ENCODE assay signal across 15 cellular contexts in genomic region chrX:154269245-154269644, GRCh38. TPM values are rescaled to one million over a fixed set of nuclear protein-coding genes. Genes with fewer than 3 reads are reported as not detected.
"Had no signal": no experiment of that assay in that cellular context is flagged by ENCODE, and none has a peak within 500 bp of the region (broad histone marks: within the 10 kb centered on the region; RNA-seq: fewer than 3 reads in every experiment).

No MANE protein-coding gene starts in this region.

RNA-seq across cellular contexts. Expression of gene OPN1MW3, which starts 11.9 kb away (rescaled TPM):
- total RNA-seq: activated B cell treated with CpG ODN at 0.5 μM for 24 hours; activated CD4-positive, alpha-beta memory T cell treated with anti-CD3 and anti-CD28 coated beads for 36 hours; activated CD4-positive, alpha-beta memory T cell treated with anti-CD3 and anti-CD28 coated beads, Interleukin-2, amount 10 ng/mL, durations not matched to agents 7 days and 5 days; activated CD4-positive, alpha-beta T cell treated with anti-CD3 and anti-CD28 coated beads for 36 hours; activated CD4-positive, alpha-beta T cell treated with anti-CD3 and anti-CD28 coated beads, Interleukin-2, amount 10 ng/mL, durations not matched to agents 24 days and 14 days; activated CD4-positive, alpha-beta T cell treated with anti-CD3 and anti-CD28 coated beads, Interleukin-2, amount 10 ng/mL, durations not matched to agents 7 days and 5 days; activated CD8-positive, alpha-beta memory T cell treated with anti-CD3 and anti-CD28 coated beads for 36 hours; activated CD8-positive, alpha-beta memory T cell treated with anti-CD3 and anti-CD28 coated beads, Interleukin-2, amount 10 ng/mL, durations not matched to agents 7 days and 5 days; activated CD8-positive, alpha-beta T cell treated with anti-CD3 and anti-CD28 coated beads for 36 hours; activated CD8-positive, alpha-beta T cell treated with anti-CD3 and anti-CD28 coated beads, Interleukin-2, amount 10 ng/mL, durations not matched to agents 7 days and 5 days; T-cell; T-helper 1 cell treated with Interleukin-12 subunit alpha and Interleukin-12 subunit beta and Interleukin-4 antibody, amounts not matched to agents 30 ng/mL and 1 ng/mL, for 36 hours; T-helper 17 cell; T-helper 2 cell treated with Interferon-gamma antibody and Interleukin-4, amounts not matched to agents 100 ng/mL and 5 ng/mL, for 36 hours; WTC11 had no signal

RNA-seq across cellular contexts. Expression of gene TEX28, which starts 25.7 kb away (rescaled TPM):
- total RNA-seq: activated B cell treated with CpG ODN at 0.5 μM for 24 hours; activated CD4-positive, alpha-beta memory T cell treated with anti-CD3 and anti-CD28 coated beads for 36 hours; activated CD4-positive, alpha-beta memory T cell treated with anti-CD3 and anti-CD28 coated beads, Interleukin-2, amount 10 ng/mL, durations not matched to agents 7 days and 5 days; activated CD4-positive, alpha-beta T cell treated with anti-CD3 and anti-CD28 coated beads for 36 hours; activated CD4-positive, alpha-beta T cell treated with anti-CD3 and anti-CD28 coated beads, Interleukin-2, amount 10 ng/mL, durations not matched to agents 24 days and 14 days; activated CD4-positive, alpha-beta T cell treated with anti-CD3 and anti-CD28 coated beads, Interleukin-2, amount 10 ng/mL, durations not matched to agents 7 days and 5 days; activated CD8-positive, alpha-beta memory T cell treated with anti-CD3 and anti-CD28 coated beads for 36 hours; activated CD8-positive, alpha-beta memory T cell treated with anti-CD3 and anti-CD28 coated beads, Interleukin-2, amount 10 ng/mL, durations not matched to agents 7 days and 5 days; activated CD8-positive, alpha-beta T cell treated with anti-CD3 and anti-CD28 coated beads for 36 hours; activated CD8-positive, alpha-beta T cell treated with anti-CD3 and anti-CD28 coated beads, Interleukin-2, amount 10 ng/mL, durations not matched to agents 7 days and 5 days; T-cell; T-helper 1 cell treated with Interleukin-12 subunit alpha and Interleukin-12 subunit beta and Interleukin-4 antibody, amounts not matched to agents 30 ng/mL and 1 ng/mL, for 36 hours; T-helper 17 cell; T-helper 2 cell treated with Interferon-gamma antibody and Interleukin-4, amounts not matched to agents 100 ng/mL and 5 ng/mL, for 36 hours; WTC11 had no signal

RNA-seq across cellular contexts. Expression of gene TKTL1, which starts 26.4 kb away (rescaled TPM):
- total RNA-seq: activated B cell treated with CpG ODN at 0.5 μM for 24 hours; activated CD4-positive, alpha-beta T cell treated with anti-CD3 and anti-CD28 coated beads, Interleukin-2, amount 10 ng/mL, durations not matched to agents 24 days and 14 days had no signal

RNA-seq across cellular contexts. Expression of gene OPN1MW2, which starts 49.7 kb away (rescaled TPM):
- total RNA-seq: activated B cell treated with CpG ODN at 0.5 μM for 24 hours; activated CD4-positive, alpha-beta memory T cell treated with anti-CD3 and anti-CD28 coated beads for 36 hours; activated CD4-positive, alpha-beta memory T cell treated with anti-CD3 and anti-CD28 coated beads, Interleukin-2, amount 10 ng/mL, durations not matched to agents 7 days and 5 days; activated CD4-positive, alpha-beta T cell treated with anti-CD3 and anti-CD28 coated beads for 36 hours; activated CD4-positive, alpha-beta T cell treated with anti-CD3 and anti-CD28 coated beads, Interleukin-2, amount 10 ng/mL, durations not matched to agents 24 days and 14 days; activated CD4-positive, alpha-beta T cell treated with anti-CD3 and anti-CD28 coated beads, Interleukin-2, amount 10 ng/mL, durations not matched to agents 7 days and 5 days; activated CD8-positive, alpha-beta memory T cell treated with anti-CD3 and anti-CD28 coated beads for 36 hours; activated CD8-positive, alpha-beta memory T cell treated with anti-CD3 and anti-CD28 coated beads, Interleukin-2, amount 10 ng/mL, durations not matched to agents 7 days and 5 days; activated CD8-positive, alpha-beta T cell treated with anti-CD3 and anti-CD28 coated beads for 36 hours; activated CD8-positive, alpha-beta T cell treated with anti-CD3 and anti-CD28 coated beads, Interleukin-2, amount 10 ng/mL, durations not matched to agents 7 days and 5 days; T-cell; T-helper 1 cell treated with Interleukin-12 subunit alpha and Interleukin-12 subunit beta and Interleukin-4 antibody, amounts not matched to agents 30 ng/mL and 1 ng/mL, for 36 hours; T-helper 17 cell; T-helper 2 cell treated with Interferon-gamma antibody and Interleukin-4, amounts not matched to agents 100 ng/mL and 5 ng/mL, for 36 hours; WTC11 had no signal
